ENCODE assay signal across 21 cellular contexts in the genomic region with DNA sequence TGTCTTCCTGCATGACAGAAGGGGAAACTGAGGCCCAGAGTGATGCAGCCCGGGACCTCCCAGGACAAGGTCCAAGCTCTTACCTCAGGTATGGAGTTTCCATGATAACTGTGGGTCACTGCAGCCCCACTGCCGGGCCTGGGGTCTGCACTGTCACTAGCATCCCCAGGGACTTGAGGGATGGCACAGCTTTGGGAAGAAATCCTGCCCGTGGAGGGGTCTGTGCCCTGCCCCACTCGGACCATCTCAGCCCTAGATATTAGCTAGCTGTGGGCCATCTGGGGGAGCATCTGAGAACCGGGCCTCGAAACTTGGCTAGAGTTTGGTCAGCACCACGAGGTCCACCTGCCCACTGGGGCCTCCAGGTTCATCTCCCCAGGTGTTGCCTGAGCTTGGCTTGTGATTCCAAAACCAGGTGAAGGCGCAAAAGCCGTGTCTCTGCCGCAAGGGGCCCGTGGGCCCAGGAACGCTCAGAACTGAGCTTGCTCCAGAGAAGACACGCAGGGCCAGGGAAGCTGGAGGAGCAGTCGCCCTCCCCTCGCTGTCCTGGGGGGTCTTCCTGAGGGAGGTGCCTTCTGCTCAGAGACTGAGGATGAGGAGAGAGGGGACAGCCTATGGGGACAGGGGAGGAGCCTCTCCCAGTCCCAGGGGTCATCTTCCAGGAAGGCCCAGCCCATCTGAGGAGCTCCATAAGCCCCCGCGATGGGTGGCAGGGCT. TPM values are rescaled to one million over a fixed set of nuclear protein-coding genes. Genes with fewer than 3 reads are reported as not detected.
DNase-seq lines count a peak whose midpoint lies in the region; ATAC-seq, FAIRE-seq and TF ChIP-seq lines count a peak whose summit lies in the region.
"Had no signal": no experiment of that assay in that cellular context is flagged by ENCODE, and none has a peak within 500 bp of the region (broad histone marks: within the 10 kb centered on the region; RNA-seq: fewer than 3 reads in every experiment).

No MANE protein-coding gene starts in this region.

- intact Hi-C loops in lower lobe of right lung (cut with DNase I) (no loop called here), tibial artery (cut with DNase I; ENCODE audit: low total_unique reads) (no loop called here)

- H3K23me2 ChIP-seq in H1 (ENCODE audit: low read depth, low read length) = peaks cover 7% of the 10 kb centered on the region; the same call in 1 of the 2 replicates

- no peak overlapping the region for H4K8ac ChIP-seq in H1 (ENCODE audit: extremely low read depth, insufficient read depth, low read length)

- H3K36me3 ChIP-seq in NT2/D1 (ENCODE audit: insufficient read depth, insufficient read length, low read length) (no peaks in the 10 kb centered on the region), H1 (ENCODE audit: control insufficient read depth in 2 of 4, insufficient read depth in 4 of 4, low read length in 3 of 4) (no peaks in the 10 kb centered on the region), lower lobe of right lung (no peaks in the 10 kb centered on the region), tibial artery (no peaks in the 10 kb centered on the region)

- WGBS in H1 (ENCODE audit: extremely low coverage in 1 of 2, insufficient coverage in 1 of 2, insufficient read length in 1 of 2, insufficient replicate concordance in 2 of 2, low coverage in 1 of 2, low lambda C conversion rate in 2 of 2, missing lambda C conversion rate in 1 of 2), 2 experiments = 94% methylated on average over 15 of the region's 17 CpGs; no CpG with 5 or more reads in 1 of the 2 experiments

- no peaks in the 10 kb centered on the region for H3K79me2 ChIP-seq in H1 (ENCODE audit: control insufficient read depth in 1 of 2, insufficient read depth in 2 of 2, low read length in 2 of 2)

- ATAC-seq in lower lobe of right lung = no peak
- ATAC-seq in GM18870 (IDR thresholded peaks at IDR 0.05; ENCODE audit: unreplicated experiment) = no peak
- no peak for ATAC-seq in GM18861 (IDR thresholded peaks at IDR 0.05; ENCODE audit: unreplicated experiment)

- no peak overlapping the region for H3K23ac ChIP-seq in H1 (ENCODE audit: insufficient read length)

- POLR2A ChIA-PET in H1 (lab: Charles Lee; ENCODE audit: partially characterized antibody) = no interaction called here

- H3K9ac ChIP-seq in NT2/D1 (ENCODE audit: insufficient read length, low read depth) (peak overlapping the region; percentile 1), H1 (replicated peaks in 1 of 4; ENCODE audit: extremely low read depth in 1 of 4, low read depth in 3 of 4, low read length in 3 of 4) (no peak overlapping the region)

- H4K20me1 ChIP-seq in H1 (replicated peaks in 1 of 2; ENCODE audit: control insufficient read depth in 1 of 2, insufficient read depth in 2 of 2, low read length in 2 of 2) = no peaks in the 10 kb centered on the region

- H3K14ac ChIP-seq in H1 (ENCODE audit: insufficient read length) = no peak overlapping the region

- no peak overlapping the region for H3K4me2 ChIP-seq in H1 (ENCODE audit: insufficient read depth in 1 of 2, low read depth in 2 of 2, low read length in 2 of 2)

- peak overlapping the region; percentile 81 for H2BK15ac ChIP-seq in H1 (ENCODE audit: low read length)

- no peak overlapping the region for H3K27ac ChIP-seq in H1 (ENCODE audit: low read depth, low read length)
- H3K27ac ChIP-seq in lower lobe of right lung = no peak overlapping the region
- H3K27ac ChIP-seq in tibial artery = peak overlapping the region; percentile 60 to 75
- H3K27ac ChIP-seq: C4-2B had no signal

- no peak overlapping the region for H3K56ac ChIP-seq in H1 (replicated peaks; ENCODE audit: insufficient read length, low read depth, low read length)

- H2AFZ ChIP-seq in H1 (ENCODE audit: low read length) = no peak overlapping the region

- H3K4me1 ChIP-seq in NT2/D1 (ENCODE audit: insufficient read depth, insufficient read length) (peaks cover 32% of the 10 kb centered on the region), H1 (replicated peaks in 1 of 4; ENCODE audit: control insufficient read depth in 3 of 4, insufficient read depth in 4 of 4, low read length in 3 of 4) (peaks cover 0 to 13% (median 3%) of the 10 kb centered on the region in 4 experiments; a peak in 3 of 7 replicates), lower lobe of right lung (no peaks in the 10 kb centered on the region), tibial artery (peaks cover 0 to 48% (median 40%) of the 10 kb centered on the region in 4 donors)

- H3K27me3 ChIP-seq in NT2/D1 (ENCODE audit: insufficient read depth, insufficient read length) (no peaks in the 10 kb centered on the region), H1 (replicated peaks in 1 of 4; ENCODE audit: control insufficient read depth in 3 of 4, extremely low read depth in 1 of 4, insufficient read depth in 3 of 4, low read length in 3 of 4) (no peaks in the 10 kb centered on the region), lower lobe of right lung (ENCODE audit: low read depth) (no peaks in the 10 kb centered on the region), tibial artery (no peaks in the 10 kb centered on the region)

- H3K79me1 ChIP-seq in H1 (ENCODE audit: low read depth, low read length) = no peaks in the 10 kb centered on the region

- H2AK5ac ChIP-seq in H1 (ENCODE audit: low read depth, low read length) = no peak overlapping the region

- H2BK12ac ChIP-seq in H1 (ENCODE audit: low read depth, low read length) = no peak overlapping the region

- no peak for TF ChIP-seq RAD21 in H1 (IDR thresholded peaks at IDR 0.05 in 1 of 2, conservative IDR thresholded peaks at IDR 0.05 in 1 of 2; ENCODE audit: low read depth in 2 of 2, low read length in 2 of 2)

- TF ChIP-seq CTCF in H1 (IDR thresholded peaks at IDR 0.05; ENCODE audit: control extremely low read depth in 1 of 3, insufficient read depth in 1 of 3, low read depth in 1 of 3, low read length in 3 of 3) = no peak
- TF ChIP-seq CTCF in lower lobe of right lung (IDR thresholded peaks at IDR 0.05) = no peak
- no peak for TF ChIP-seq CTCF in tibial artery (IDR thresholded peaks at IDR 0.05)

- no peak overlapping the region for H2BK120ac ChIP-seq in H1 (replicated peaks; ENCODE audit: low read depth, low read length)

- H3K4ac ChIP-seq in H1 (replicated peaks; ENCODE audit: insufficient read length, low read depth, low read length) = no peak overlapping the region

- FAIRE-seq in H1 (lab: Jason Lieb, UNC) = no peak
- FAIRE-seq: GM12891, GM18507 had no signal

- no peak overlapping the region; the same call in 1 of the 2 replicates for H3K18ac ChIP-seq in H1 (ENCODE audit: extremely low read depth, low read length)

- TF ChIP-seq POLR2A in H1 (IDR thresholded peaks at IDR 0.05; ENCODE audit: control extremely low read depth in 1 of 2, low read depth in 2 of 2, low read length in 2 of 2) = no peak

- no peak overlapping the region for H4K91ac ChIP-seq in H1 (replicated peaks; ENCODE audit: insufficient read length, low read length)

- H4K5ac ChIP-seq in H1 (ENCODE audit: insufficient read length, low read depth, low read length) = no peak overlapping the region

- TF ChIP-seq EP300 in H1 (IDR thresholded peaks at IDR 0.05; ENCODE audit: borderline replicate concordance in 1 of 2, low read depth in 2 of 2, low read length in 2 of 2) = no peak

- no peak overlapping the region for H3K4me3 ChIP-seq in NT2/D1 (ENCODE audit: insufficient read length, low read depth)
- no peak overlapping the region for H3K4me3 ChIP-seq in H1 (ENCODE audit: extremely low read depth in 1 of 4, insufficient read depth in 2 of 4, low read depth in 3 of 4, low read length in 4 of 4)
- no peak overlapping the region for H3K4me3 ChIP-seq in lower lobe of right lung
- no peak overlapping the region for H3K4me3 ChIP-seq in tibial artery

- H2BK20ac ChIP-seq in H1 (ENCODE audit: low read length) = 0 out of 2 replicates have a peak overlapping the region, but pooled peaks have one; percentile 86

- DNase-seq in NT2/D1 (ENCODE audit: low read depth, low spot score) (no peak), H1 (ENCODE audit: low read depth in 1 of 2, low spot score in 2 of 2) (no peak), lower lobe of right lung (peak; percentile 38), tibial artery (no peak), ACHN (no peak)
- DNase-seq: DMS 273 treated with DMSO at 0.1 percent for 48 hours, GF-D8, HCEC 1CT, NCI-H187, NCI-H345, NCI-H69, SIG-M5 had no signal

- H3K9me3 ChIP-seq in NT2/D1 (ENCODE audit: insufficient read depth, low read length) (peaks cover 4% of the 10 kb centered on the region; the same call in 1 of the 2 replicates), H1 (ENCODE audit: insufficient read depth in 2 of 2, low read depth in 1 of 2, low read length in 1 of 2) (no peaks in the 10 kb centered on the region), lower lobe of right lung (no peaks in the 10 kb centered on the region), tibial artery (no peaks in the 10 kb centered on the region)

- peak overlapping the region; percentile 52; the same call in 1 of the 2 replicates for H2BK5ac ChIP-seq in H1 (ENCODE audit: low read depth, low read length)

- in situ Hi-C loops in ACHN (cut with HindIII; ENCODE audit: low pct_ligation_motif_present, low pct_unique_long_range_greater_than_20kb, low sequenced_read_pairs) = no loop called here

- CTCF ChIA-PET in H1 (lab: Charles Lee; ENCODE audit: partially characterized antibody) = interaction anchor here (0.7 to 1.5 kb wide), 5 partner anchors 38 to 176 kb away, joined by 3 to 5 read pairs (median 3); a partner anchor contains a TSS

TF ChIP-seq in H1, 55 proteins besides CTCF, POLR2A, EP300 and RAD21 (continues in another document):
- TF ChIP-seq SUZ12 (IDR thresholded peaks at IDR 0.05; ENCODE audit: low read length) (no peak), NRF1 (IDR thresholded peaks at IDR 0.05; ENCODE audit: low read depth, low read length) (no peak), ASH2L (IDR thresholded peaks at IDR 0.05; ENCODE audit: low read length) (no peak), RXRA (IDR thresholded peaks at IDR 0.05; ENCODE audit: insufficient read depth, low read depth, low read length) (no peak), TEAD4 (IDR thresholded peaks at IDR 0.05; ENCODE audit: low read depth, low read length) (no peak)
- TF ChIP-seq, protein P1, sequence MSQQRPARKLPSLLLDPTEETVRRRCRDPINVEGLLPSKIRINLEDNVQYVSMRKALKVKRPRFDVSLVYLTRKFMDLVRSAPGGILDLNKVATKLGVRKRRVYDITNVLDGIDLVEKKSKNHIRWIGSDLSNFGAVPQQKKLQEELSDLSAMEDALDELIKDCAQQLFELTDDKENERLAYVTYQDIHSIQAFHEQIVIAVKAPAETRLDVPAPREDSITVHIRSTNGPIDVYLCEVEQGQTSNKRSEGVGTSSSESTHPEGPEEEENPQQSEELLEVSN (IDR thresholded peaks at IDR 0.05) = no peak

RNA-seq across cellular contexts. Expression of a gene that starts 4.8 kb away (rescaled TPM):
- total RNA-seq in H1 (2021; fragmentation: NEBNext Ultra II Directional; extraction: Animal tissue kit (Norgen Biotek cat#: 25700)) = not detected in 2 replicates
- polyA plus RNA-seq in H1 (2011; rRNA removed) = 0.03 TPM in 1 of 2 replicates, not detected in the other
- polyA plus RNA-seq in H1 (2011; cell fraction: cytosol; rRNA removed) = not detected
- not detected for polyA plus RNA-seq in H1 (2011; cell fraction: nucleus; rRNA removed)
- not detected in 4 replicates for polyA plus RNA-seq in H1 (2012, experiment 1 of 2)
- not detected for polyA plus RNA-seq in H1 (2012, experiment 2 of 2)
- not detected for polyA plus RNA-seq in H1 (2013, experiment 1 of 2)
- not detected for polyA plus RNA-seq in H1 (2013, experiment 2 of 2)
- not detected in 2 replicates for polyA minus RNA-seq in H1 (2011; rRNA and poly(A)+ RNA removed)
- not detected for polyA minus RNA-seq in H1 (2011; cell fraction: cytosol; rRNA and poly(A)+ RNA removed)
- not detected for polyA minus RNA-seq in H1 (2011; cell fraction: nucleus; rRNA and poly(A)+ RNA removed)
- not detected for total RNA-seq in lower lobe of right lung
- total RNA-seq: A673, HT1080, LHCN-M2, OCI-LY7 had no signal

Comparison
In these comparisons a context has a peak if more than half of its experiments do, and no peak if none do; other contexts are left out.
1. H3K27ac ChIP-seq: peak in tibial artery (2 of 2); none in H1 (single experiment) and lower lobe of right lung (single experiment).